1 cellular context compared by ENCODE assay signal in genomic region chr9:136985027-136985602, GRCh38.
TF ChIP-seq lines count a peak whose summit lies in the region.

No MANE protein-coding gene starts in this region.

TF ChIP-seq in IMR-90, 13 proteins besides CTCF, POLR2A, EP300 and RAD21:
- TF ChIP-seq NFE2L2 (IDR thresholded peaks at IDR 0.05; ENCODE audit: low read depth, low read length): no peak
- TF ChIP-seq CHD1 (IDR thresholded peaks at IDR 0.05; ENCODE audit: low read depth, low read length): no peak
